In the genomic region with DNA sequence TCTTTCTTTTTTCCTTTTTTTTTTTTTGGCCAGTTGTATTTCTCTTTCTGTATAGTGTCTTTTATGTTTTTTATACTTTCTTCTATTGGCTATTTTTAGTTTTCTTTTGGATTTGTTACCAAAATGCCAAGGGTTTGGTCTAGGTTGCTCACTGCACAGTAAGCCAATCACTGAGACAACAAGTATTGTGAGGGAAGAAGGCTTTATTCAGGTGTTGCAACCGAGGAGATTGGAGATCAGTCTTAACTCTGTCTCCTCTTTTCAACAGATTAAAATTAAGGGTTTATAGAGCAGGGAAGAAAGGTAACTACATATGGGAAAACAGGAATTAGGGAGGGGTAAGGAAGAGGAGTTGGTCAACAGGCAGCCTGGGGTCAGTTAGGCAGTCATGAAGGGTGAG, we compare ENCODE assay signal across 9 cellular contexts. TPM values are rescaled to one million over a fixed set of nuclear protein-coding genes. Genes with fewer than 3 reads are reported as not detected.
"Had no signal": no experiment of that assay in that cellular context is flagged by ENCODE, and none has a peak within 500 bp of the region (broad histone marks: within the 10 kb centered on the region; RNA-seq: fewer than 3 reads in every experiment).

No MANE protein-coding gene starts in this region.

- H3K4me3 ChIP-seq: K562 had no signal

- H3K27ac ChIP-seq: HL-60, KMS-11 had no signal

- H3K9ac ChIP-seq: KMS-11 had no signal

- ATAC-seq: K562 had no signal

- DNase-seq: IMR-90, KBM-7, KG1 had no signal

- H3K27ac Mint-ChIP-seq: IgD-negative memory B cell had no signal

- H3K27me3 Mint-ChIP-seq: IgD-negative memory B cell had no signal

- FAIRE-seq: HTR-8/SVneo, K562 had no signal

- H3K4me2 ChIP-seq: KMS-11 had no signal

RNA-seq across cellular contexts. Expression of gene TRIM15, which starts 60.0 kb away (rescaled TPM):
- total RNA-seq: HT1080, IMR-90 had no signal
- polyA plus RNA-seq: IgD-negative memory B cell, IMR-90 had no signal
